Comparison of ENCODE assay signal across 12 cellular contexts in genomic region chr16:14409563-14409962, GRCh38.
DNase-seq lines count a peak whose midpoint lies in the region; TF ChIP-seq lines count a peak whose summit lies in the region.
"Had no signal": no experiment of that assay in that cellular context is flagged by ENCODE, and none has a peak within 500 bp of the region (broad histone marks: within the 10 kb centered on the region; RNA-seq: fewer than 3 reads in every experiment).

No MANE protein-coding gene starts in this region.

- H3K36me3 ChIP-seq in adrenal gland (replicated peaks in 1 of 2) (no peaks in the 10 kb centered on the region), right atrium auricular region (no peaks in the 10 kb centered on the region), tibial artery (no peaks in the 10 kb centered on the region), endodermal cell (ENCODE audit: control insufficient read depth, insufficient read depth, low read length) (no peaks in the 10 kb centered on the region)
- H3K36me3 ChIP-seq: neutrophil had no signal

- H3K27ac ChIP-seq in adrenal gland (no peak overlapping the region), right atrium auricular region (no peak overlapping the region), tibial artery (peak overlapping the region in 1 of 2 donors; percentile 54), endodermal cell (ENCODE audit: low read depth, low read length) (no peak overlapping the region)
- H3K27ac ChIP-seq: neutrophil had no signal

- H3K9me3 ChIP-seq in adrenal gland (replicated peaks in 1 of 3) (no peaks in the 10 kb centered on the region), right atrium auricular region (no peaks in the 10 kb centered on the region), tibial artery (no peaks in the 10 kb centered on the region), endodermal cell (ENCODE audit: control insufficient read depth, low read length) (no peaks in the 10 kb centered on the region)
- H3K9me3 ChIP-seq: neutrophil had no signal

- intact Hi-C loops in adrenal gland (cut with DNase I): no loop called here
- intact Hi-C loops in tibial artery (cut with DNase I; ENCODE audit: low total_unique reads): no loop called here

- H3K27ac Mint-ChIP-seq in endodermal cell (no peak overlapping the region), immature natural killer cell (no peak overlapping the region)
- H3K27ac Mint-ChIP-seq: activated T-helper 17 cell treated with anti-CD3 and anti-CD28 coated beads, Interleukin-2, amount 50 U/mL, for 72 hours had no signal

- 38 to 64% (median 53%) methylated on average over 5 of the region's 5 CpGs for WGBS in adrenal gland, 4 donors
- WGBS in endodermal cell (ENCODE audit: insufficient coverage in 1 of 2, insufficient read length in 1 of 2), 2 experiments: 94 to 100% methylated on average over 3 to 5 of the region's 5 CpGs

- H3K4me1 ChIP-seq in adrenal gland (replicated peaks in 1 of 2) (peaks cover 0 to 5% of the 10 kb centered on the region in 2 donors), right atrium auricular region (no peaks in the 10 kb centered on the region), tibial artery (peaks cover 0 to 20% (median 7%) of the 10 kb centered on the region in 4 donors), endodermal cell (ENCODE audit: control insufficient read depth, insufficient read depth, low read length) (no peaks in the 10 kb centered on the region)

- H3K9me3 Mint-ChIP-seq in endodermal cell (no peaks in the 10 kb centered on the region), immature natural killer cell (no peaks in the 10 kb centered on the region)
- H3K9me3 Mint-ChIP-seq: activated T-helper 17 cell treated with anti-CD3 and anti-CD28 coated beads, Interleukin-2, amount 50 U/mL, for 72 hours had no signal

- H3K4me3 Mint-ChIP-seq in endodermal cell (no peak overlapping the region), immature natural killer cell (no peak overlapping the region)
- H3K4me3 Mint-ChIP-seq: activated T-helper 17 cell treated with anti-CD3 and anti-CD28 coated beads, Interleukin-2, amount 50 U/mL, for 72 hours had no signal

- H3K27me3 ChIP-seq in adrenal gland (no peaks in the 10 kb centered on the region), right atrium auricular region (no peaks in the 10 kb centered on the region), tibial artery (no peaks in the 10 kb centered on the region), endodermal cell (ENCODE audit: control insufficient read depth, insufficient read depth, low read length, poor library complexity, severe bottlenecking) (no peaks in the 10 kb centered on the region)
- H3K27me3 ChIP-seq: neutrophil had no signal

- no peak for TF ChIP-seq POLR2A in adrenal gland (IDR thresholded peaks at IDR 0.05)

- no peak overlapping the region for H3K4me3 ChIP-seq in adrenal gland
- no peak overlapping the region for H3K4me3 ChIP-seq in right atrium auricular region
- no peak overlapping the region for H3K4me3 ChIP-seq in tibial artery
- no peak overlapping the region for H3K4me3 ChIP-seq in endodermal cell (ENCODE audit: low read length)

- TF ChIP-seq CTCF in adrenal gland (IDR thresholded peaks at IDR 0.05) (no peak), right atrium auricular region (IDR thresholded peaks at IDR 0.05) (no peak), tibial artery (IDR thresholded peaks at IDR 0.05) (no peak), endodermal cell (conservative IDR thresholded peaks at IDR 0.05) (no peak)

- H3K9ac ChIP-seq in endodermal cell (ENCODE audit: extremely low read depth, low read length, poor library complexity, severe bottlenecking): no peak overlapping the region

- DNase-seq in H4 (ENCODE audit: low spot score): peak; percentile 34
- DNase-seq in adrenal gland: peak in 6 of 7 donors; percentile 31 to 69 (median 50)
- peak; percentile 79 for DNase-seq in right atrium auricular region (ENCODE audit: low spot score)
- DNase-seq in tibial artery: peak; percentile 84 to 90
- no peak for DNase-seq in endodermal cell
- DNase-seq in SHP77 (lab: John Stamatoyannopoulos, UW): no peak
- DNase-seq in DMS79 treated with DMSO at 0.1 percent for 48 hours (lab: John Stamatoyannopoulos, UW): no peak
- DNase-seq in immature natural killer cell: no peak
- DNase-seq: NCI-H446 treated with DMSO at 0.1 percent for 48 hours, T-helper 9 cell had no signal

- H3K27me3 Mint-ChIP-seq in endodermal cell (ENCODE audit: insufficient read depth): no peaks in the 10 kb centered on the region
- peaks cover 1 to 2% (median 2%) of the 10 kb centered on the region in 3 donors for H3K27me3 Mint-ChIP-seq in immature natural killer cell (ENCODE audit: low read depth in 3 of 3)
- H3K27me3 Mint-ChIP-seq: activated T-helper 17 cell treated with anti-CD3 and anti-CD28 coated beads, Interleukin-2, amount 50 U/mL, for 72 hours had no signal

- H3K4me1 Mint-ChIP-seq in endodermal cell (peaks cover 6% of the 10 kb centered on the region), immature natural killer cell (peaks cover 7 to 8% of the 10 kb centered on the region in 2 donors)
- H3K4me1 Mint-ChIP-seq: activated T-helper 17 cell treated with anti-CD3 and anti-CD28 coated beads, Interleukin-2, amount 50 U/mL, for 72 hours had no signal

- no peaks in the 10 kb centered on the region for H3K36me3 Mint-ChIP-seq in endodermal cell (ENCODE audit: low read depth)
- no peaks in the 10 kb centered on the region for H3K36me3 Mint-ChIP-seq in immature natural killer cell

Comparison
In these comparisons a context has a peak if more than half of its experiments do, and no peak if none do; other contexts are left out.
1. DNase-seq: peak in H4 (single experiment), adrenal gland (6 of 7), right atrium auricular region (single experiment) and tibial artery (2 of 2); none in endodermal cell (single experiment), SHP77 (0 of 2), DMS79 treated with DMSO at 0.1 percent for 48 hours (single experiment) and immature natural killer cell (0 of 3).